8 cellular contexts compared by ENCODE assay signal in genomic region chr1:45685308-45686080, GRCh38. TPM values are rescaled to one million over a fixed set of nuclear protein-coding genes. Genes with fewer than 3 reads are reported as not detected.
DNase-seq lines count a peak whose midpoint lies in the region; ATAC-seq lines count a peak whose summit lies in the region.

No MANE protein-coding gene starts in this region.

- no peaks in the 10 kb centered on the region for H3K9me3 ChIP-seq in duodenal mucosa (ENCODE audit: control insufficient read depth in 1 of 2, low read length in 2 of 2)

- no peaks in the 10 kb centered on the region for H3K36me3 Mint-ChIP-seq in naive B cell

- peaks cover 35 to 41% of the 10 kb centered on the region in 2 donors for H3K4me1 ChIP-seq in duodenal mucosa (ENCODE audit: control insufficient read depth in 1 of 2, insufficient read depth in 2 of 2, low read length in 2 of 2)

- H3K4me1 Mint-ChIP-seq in naive B cell, result peaks cover 38 to 73% (median 54%) of the 10 kb centered on the region in 3 donors

- H3K27me3 Mint-ChIP-seq in naive B cell, result no peaks in the 10 kb centered on the region

- H3K27me3 ChIP-seq in duodenal mucosa (ENCODE audit: control insufficient read depth in 1 of 2, insufficient read depth in 2 of 2, low read length in 2 of 2), result no peaks in the 10 kb centered on the region

- peak overlapping the region; percentile 95 for H3K4me3 ChIP-seq in duodenal mucosa (ENCODE audit: low read depth in 1 of 2, low read length in 2 of 2)

- H3K9me3 Mint-ChIP-seq in naive B cell, result no peaks in the 10 kb centered on the region

- peak overlapping the region; percentile 97 to 100 (median 99) for H3K27ac Mint-ChIP-seq in naive B cell

- H3K27ac ChIP-seq in duodenal mucosa (ENCODE audit: low read depth, low read length), result peak overlapping the region; percentile 99

- H3K4me3 Mint-ChIP-seq in naive B cell, result peak overlapping the region; percentile 90 to 100 (median 99)

- peak; percentile 20 for DNase-seq in NCI-H146 (lab: John Stamatoyannopoulos, UW)
- DNase-seq in NCI-H146 treated with DMSO at 0.1 percent for 48 hours (lab: John Stamatoyannopoulos, UW; ENCODE audit: unreplicated experiment), result no peak
- DNase-seq in NOMO-1 treated with DMSO at 0.1 percent for 48 hours (lab: John Stamatoyannopoulos, UW; ENCODE audit: unreplicated experiment), result peak; percentile 41
- peak; percentile 9 for DNase-seq in naive B cell
- no peak for DNase-seq in SHP77 treated with DMSO at 0.1 percent for 48 hours (lab: John Stamatoyannopoulos, UW)

- H3K9ac ChIP-seq in duodenal mucosa (ENCODE audit: low read depth in 1 of 2, low read length in 2 of 2), result peak overlapping the region; percentile 93 to 98

- no peaks in the 10 kb centered on the region for H3K36me3 ChIP-seq in duodenal mucosa (ENCODE audit: control insufficient read depth in 1 of 2, insufficient read depth in 2 of 2, low read length in 2 of 2)

- no peak for ATAC-seq in naive B cell (ENCODE audit: low read depth in 2 of 2)
- ATAC-seq in HG02623 (IDR thresholded peaks at IDR 0.05; ENCODE audit: unreplicated experiment), result no peak
- no peak for ATAC-seq in HG03025 (IDR thresholded peaks at IDR 0.05; ENCODE audit: low FRiP score, unreplicated experiment)

RNA-seq across cellular contexts. Expression of gene GPBP1L1, which starts 0.8 kb away (rescaled TPM):
- polyA plus RNA-seq in naive B cell (ENCODE audit: low read depth in 6 of 6), result 100 to 1,000 TPM in 2 of 6 donors, 10 to 100 TPM in 4; 83.6 to 106 (median 92.0) TPM

RNA-seq across cellular contexts. Expression of gene TMEM69, which starts 2.5 kb away (rescaled TPM):
- polyA plus RNA-seq in naive B cell (ENCODE audit: low read depth in 6 of 6), result 10 to 100 TPM; 44.3 to 72.7 (median 60.5) TPM

Comparison
In these comparisons a context has a peak if more than half of its experiments do, and no peak if none do; other contexts are left out.
1. DNase-seq: peak in NCI-H146 (single experiment), NOMO-1 treated with DMSO at 0.1 percent for 48 hours (single experiment) and naive B cell (single experiment); none in NCI-H146 treated with DMSO at 0.1 percent for 48 hours (single experiment) and SHP77 treated with DMSO at 0.1 percent for 48 hours (single experiment).